8 cellular contexts compared by ENCODE assay signal in the genomic region with DNA sequence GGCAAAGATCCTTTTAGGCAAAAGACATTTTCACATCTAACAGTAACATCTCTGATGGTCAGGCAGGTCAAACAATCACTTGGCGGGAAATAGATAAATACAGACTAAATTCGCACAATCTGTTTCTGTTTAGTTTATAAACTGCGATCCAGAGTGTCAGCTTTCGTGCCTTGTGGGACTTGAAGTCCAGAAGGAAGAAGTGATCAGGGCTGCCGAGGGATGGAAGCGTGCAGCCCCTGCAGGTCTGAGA. TPM values are rescaled to one million over a fixed set of nuclear protein-coding genes. Genes with fewer than 3 reads are reported as not detected.
A peak's percentile ranks its signal among the peaks of the same experiment; 100 is the strongest.
DNase-seq lines count a peak whose midpoint lies in the region; FAIRE-seq and TF ChIP-seq lines count a peak whose summit lies in the region.

No MANE protein-coding gene starts in this region.

- no peaks in the 10 kb centered on the region for H3K27me3 ChIP-seq in HUES48 (ENCODE audit: control insufficient read depth, insufficient read depth, low read length)
- H3K27me3 ChIP-seq in bronchial epithelial cell (ENCODE audit: control insufficient read depth, insufficient read depth, low read length), result no peaks in the 10 kb centered on the region
- no peaks in the 10 kb centered on the region for H3K27me3 ChIP-seq in mucosa of rectum (ENCODE audit: control insufficient read depth in 2 of 2, insufficient read depth in 2 of 2, low read length in 2 of 2)

- H3K9ac ChIP-seq in HUES48 (ENCODE audit: low read depth, low read length), result no peak overlapping the region
- H3K9ac ChIP-seq in mucosa of rectum (ENCODE audit: low read depth in 1 of 2, low read length in 2 of 2), result no peak overlapping the region

- H3K4me3 ChIP-seq in HUES48 (ENCODE audit: low read depth, low read length) (peak overlapping the region; percentile 62), bronchial epithelial cell (ENCODE audit: low read depth, low read length) (peak overlapping the region; percentile 57), mucosa of rectum (ENCODE audit: low read length in 2 of 2) (peak overlapping the region; percentile 95 to 99)

- H3K4me1 ChIP-seq in HUES48 (ENCODE audit: control insufficient read depth, insufficient read depth, low read length), result peaks cover 8% of the 10 kb centered on the region; the same call in 1 of the 2 replicates
- peaks cover 0 to 4% of the 10 kb centered on the region in 2 donors for H3K4me1 ChIP-seq in mucosa of rectum (ENCODE audit: control insufficient read depth in 2 of 2, insufficient read depth in 2 of 2, low read length in 2 of 2)

- no peaks in the 10 kb centered on the region for H3K36me3 ChIP-seq in HUES48 (ENCODE audit: control insufficient read depth, insufficient read depth, low read length)
- H3K36me3 ChIP-seq in bronchial epithelial cell (ENCODE audit: control insufficient read depth, insufficient read depth, low read length), result no peaks in the 10 kb centered on the region
- H3K36me3 ChIP-seq in mucosa of rectum (ENCODE audit: control insufficient read depth in 2 of 2, insufficient read depth in 2 of 2, low read length in 2 of 2), result no peaks in the 10 kb centered on the region

- H3K27ac ChIP-seq in HUES48 (ENCODE audit: low read depth, low read length) (peak overlapping the region; percentile 26), mucosa of rectum (ENCODE audit: low read depth in 2 of 2, low read length in 2 of 2) (no peak overlapping the region)

- peak; percentile 94 for DNase-seq in 8988T
- DNase-seq in bronchial epithelial cell (ENCODE audit: low read depth), result no peak
- no peak for DNase-seq in stimulated activated CD4-positive, alpha-beta T cell treated with anti-CD3 and anti-CD28 coated beads, Interleukin-4, amount 100 ng/mL, for 1 hour
- DNase-seq in DMS 273 treated with DMSO at 0.1 percent for 48 hours (lab: John Stamatoyannopoulos, UW), result no peak
- no peak for DNase-seq in HPDE6-E6E7 (ENCODE audit: extremely low spot score)
- DNase-seq in stimulated activated CD4-positive, alpha-beta T cell treated with anti-CD3 and anti-CD28 coated beads, Interleukin-2, amount 100 ng/mL, for 48 hours, result no peak

- no peaks in the 10 kb centered on the region for H3K9me3 ChIP-seq in HUES48 (ENCODE audit: control insufficient read depth, insufficient read depth, low read length)
- no peaks in the 10 kb centered on the region for H3K9me3 ChIP-seq in mucosa of rectum (ENCODE audit: control insufficient read depth in 2 of 2, low read length in 2 of 2)

- FAIRE-seq in bronchial epithelial cell (lab: Jason Lieb, UNC), result no peak

- TF ChIP-seq CTCF in bronchial epithelial cell (IDR thresholded peaks at IDR 0.05; ENCODE audit: insufficient read depth, low read length, severe bottlenecking), result no peak

RNA-seq across cellular contexts. Expression of gene BRMS1L, which starts 0.2 kb away (rescaled TPM):
- total RNA-seq in bronchial epithelial cell, result 3.9 and 4.6 TPM in 2 replicates

RNA-seq across cellular contexts. Expression of gene RALGAPA1, which starts 16.8 kb away (rescaled TPM):
- 28.2 and 44.5 TPM in 2 replicates for total RNA-seq in bronchial epithelial cell
